In the genomic region with DNA sequence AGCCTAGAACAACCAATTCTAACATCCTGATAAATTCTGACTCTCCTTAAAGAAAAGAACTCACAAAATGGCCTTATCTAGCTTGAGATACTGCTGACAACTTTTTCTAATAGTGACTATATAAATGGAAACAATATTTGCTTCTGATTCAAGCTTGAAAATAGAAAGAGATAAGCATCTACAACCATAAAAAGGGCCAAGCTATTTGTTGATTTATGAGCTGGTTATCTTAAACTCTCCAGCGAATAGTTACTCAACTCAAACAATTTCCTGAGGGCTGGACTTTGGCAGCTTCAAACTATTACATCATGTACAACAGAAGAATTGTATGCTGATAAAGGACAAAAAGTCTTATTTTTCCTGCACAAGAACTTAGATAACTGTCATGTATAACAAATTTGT, we compare ENCODE assay signal across 1 cellular context.
A peak's percentile ranks its signal among the peaks of the same experiment; 100 is the strongest.
TF ChIP-seq lines count a peak whose summit lies in the region.

No MANE protein-coding gene starts in this region.

TF ChIP-seq in HepG2, 621 proteins besides CTCF, POLR2A, EP300 and RAD21 (continued from another document and continues in another):
- 0 out of 2 replicates have a peak, but pooled peaks have one; percentile 23 for TF ChIP-seq ZNF710 (CRISPR knock-in tag; IDR thresholded peaks at IDR 0.05; ENCODE audit: borderline replicate concordance)
- no peak for TF ChIP-seq ZNF367 (CRISPR knock-in tag; IDR thresholded peaks at IDR 0.05; ENCODE audit: borderline replicate concordance)
- TF ChIP-seq GPN1 (CRISPR knock-in tag; IDR thresholded peaks at IDR 0.05; ENCODE audit: borderline replicate concordance) = no peak
- TF ChIP-seq ZNF713 (CRISPR knock-in tag; IDR thresholded peaks at IDR 0.05) = no peak
- TF ChIP-seq, protein P1, sequence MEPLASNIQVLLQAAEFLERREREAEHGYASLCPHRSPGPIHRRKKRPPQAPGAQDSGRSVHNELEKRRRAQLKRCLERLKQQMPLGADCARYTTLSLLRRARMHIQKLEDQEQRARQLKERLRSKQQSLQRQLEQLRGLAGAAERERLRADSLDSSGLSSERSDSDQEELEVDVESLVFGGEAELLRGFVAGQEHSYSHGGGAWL (CRISPR knock-in tag; IDR thresholded peaks at IDR 0.05) = no peak
- no peak for TF ChIP-seq PHB2 (IDR thresholded peaks at IDR 0.05; ENCODE audit: partially characterized antibody)
- TF ChIP-seq RFXAP (CRISPR knock-in tag; IDR thresholded peaks at IDR 0.05; ENCODE audit: borderline replicate concordance) = no peak
- no peak for TF ChIP-seq HNRNPLL (IDR thresholded peaks at IDR 0.05; ENCODE audit: low read depth, low read length, poor library complexity, severe bottlenecking)
- no peak for TF ChIP-seq PAF1 (CRISPR knock-in tag; IDR thresholded peaks at IDR 0.05)
- peak; percentile 49 for TF ChIP-seq ASH2L (IDR thresholded peaks at IDR 0.05; ENCODE audit: insufficient read length, low read depth, low read length)
- TF ChIP-seq ZNF230 (CRISPR knock-in tag; IDR thresholded peaks at IDR 0.05) = no peak
- no peak for TF ChIP-seq ZNF737 (CRISPR knock-in tag; IDR thresholded peaks at IDR 0.05; ENCODE audit: borderline replicate concordance)
- TF ChIP-seq, protein P2, sequence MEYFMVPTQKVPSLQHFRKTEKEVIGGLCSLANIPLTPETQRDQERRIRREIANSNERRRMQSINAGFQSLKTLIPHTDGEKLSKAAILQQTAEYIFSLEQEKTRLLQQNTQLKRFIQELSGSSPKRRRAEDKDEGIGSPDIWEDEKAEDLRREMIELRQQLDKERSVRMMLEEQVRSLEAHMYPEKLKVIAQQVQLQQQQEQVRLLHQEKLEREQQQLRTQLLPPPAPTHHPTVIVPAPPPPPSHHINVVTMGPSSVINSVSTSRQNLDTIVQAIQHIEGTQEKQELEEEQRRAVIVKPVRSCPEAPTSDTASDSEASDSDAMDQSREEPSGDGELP (IDR thresholded peaks at IDR 0.05; ENCODE audit: borderline replicate concordance, low read depth) = no peak
- no peak for TF ChIP-seq KMT2A (CRISPR knock-in tag; IDR thresholded peaks at IDR 0.05)
- TF ChIP-seq REST (IDR thresholded peaks at IDR 0.05; ENCODE audit: borderline replicate concordance in 1 of 2, low read depth in 1 of 2, low read length in 2 of 2) = no peak
- TF ChIP-seq ZNF550 (CRISPR knock-in tag; IDR thresholded peaks at IDR 0.05; ENCODE audit: borderline replicate concordance) = no peak
- TF ChIP-seq, protein P3, sequence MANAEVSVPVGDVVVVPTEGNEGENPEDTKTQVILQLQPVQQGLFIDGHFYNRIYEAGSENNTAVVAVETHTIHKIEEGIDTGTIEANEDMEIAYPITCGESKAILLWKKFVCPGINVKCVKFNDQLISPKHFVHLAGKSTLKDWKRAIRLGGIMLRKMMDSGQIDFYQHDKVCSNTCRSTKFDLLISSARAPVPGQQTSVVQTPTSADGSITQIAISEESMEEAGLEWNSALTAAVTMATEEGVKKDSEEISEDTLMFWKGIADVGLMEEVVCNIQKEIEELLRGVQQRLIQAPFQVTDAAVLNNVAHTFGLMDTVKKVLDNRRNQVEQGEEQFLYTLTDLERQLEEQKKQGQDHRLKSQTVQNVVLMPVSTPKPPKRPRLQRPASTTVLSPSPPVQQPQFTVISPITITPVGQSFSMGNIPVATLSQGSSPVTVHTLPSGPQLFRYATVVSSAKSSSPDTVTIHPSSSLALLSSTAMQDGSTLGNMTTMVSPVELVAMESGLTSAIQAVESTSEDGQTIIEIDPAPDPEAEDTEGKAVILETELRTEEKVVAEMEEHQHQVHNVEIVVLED (CRISPR knock-in tag; IDR thresholded peaks at IDR 0.05; ENCODE audit: borderline replicate concordance) = no peak
- TF ChIP-seq ZNF34 (CRISPR knock-in tag; IDR thresholded peaks at IDR 0.05; ENCODE audit: borderline replicate concordance) = no peak
- TF ChIP-seq, protein P4, sequence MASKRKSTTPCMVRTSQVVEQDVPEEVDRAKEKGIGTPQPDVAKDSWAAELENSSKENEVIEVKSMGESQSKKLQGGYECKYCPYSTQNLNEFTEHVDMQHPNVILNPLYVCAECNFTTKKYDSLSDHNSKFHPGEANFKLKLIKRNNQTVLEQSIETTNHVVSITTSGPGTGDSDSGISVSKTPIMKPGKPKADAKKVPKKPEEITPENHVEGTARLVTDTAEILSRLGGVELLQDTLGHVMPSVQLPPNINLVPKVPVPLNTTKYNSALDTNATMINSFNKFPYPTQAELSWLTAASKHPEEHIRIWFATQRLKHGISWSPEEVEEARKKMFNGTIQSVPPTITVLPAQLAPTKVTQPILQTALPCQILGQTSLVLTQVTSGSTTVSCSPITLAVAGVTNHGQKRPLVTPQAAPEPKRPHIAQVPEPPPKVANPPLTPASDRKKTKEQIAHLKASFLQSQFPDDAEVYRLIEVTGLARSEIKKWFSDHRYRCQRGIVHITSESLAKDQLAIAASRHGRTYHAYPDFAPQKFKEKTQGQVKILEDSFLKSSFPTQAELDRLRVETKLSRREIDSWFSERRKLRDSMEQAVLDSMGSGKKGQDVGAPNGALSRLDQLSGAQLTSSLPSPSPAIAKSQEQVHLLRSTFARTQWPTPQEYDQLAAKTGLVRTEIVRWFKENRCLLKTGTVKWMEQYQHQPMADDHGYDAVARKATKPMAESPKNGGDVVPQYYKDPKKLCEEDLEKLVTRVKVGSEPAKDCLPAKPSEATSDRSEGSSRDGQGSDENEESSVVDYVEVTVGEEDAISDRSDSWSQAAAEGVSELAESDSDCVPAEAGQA (IDR thresholded peaks at IDR 0.05; ENCODE audit: low read depth) = no peak
- TF ChIP-seq, protein P4 (CRISPR knock-in tag; IDR thresholded peaks at IDR 0.05; ENCODE audit: borderline replicate concordance) = no peak
- no peak for TF ChIP-seq ZNF879 (CRISPR knock-in tag; IDR thresholded peaks at IDR 0.05)
- no peak for TF ChIP-seq PAWR (CRISPR knock-in tag; IDR thresholded peaks at IDR 0.05; ENCODE audit: borderline replicate concordance)
- TF ChIP-seq MED8 (CRISPR knock-in tag; IDR thresholded peaks at IDR 0.05; ENCODE audit: insufficient replicate concordance) = no peak
- TF ChIP-seq, protein P5, sequence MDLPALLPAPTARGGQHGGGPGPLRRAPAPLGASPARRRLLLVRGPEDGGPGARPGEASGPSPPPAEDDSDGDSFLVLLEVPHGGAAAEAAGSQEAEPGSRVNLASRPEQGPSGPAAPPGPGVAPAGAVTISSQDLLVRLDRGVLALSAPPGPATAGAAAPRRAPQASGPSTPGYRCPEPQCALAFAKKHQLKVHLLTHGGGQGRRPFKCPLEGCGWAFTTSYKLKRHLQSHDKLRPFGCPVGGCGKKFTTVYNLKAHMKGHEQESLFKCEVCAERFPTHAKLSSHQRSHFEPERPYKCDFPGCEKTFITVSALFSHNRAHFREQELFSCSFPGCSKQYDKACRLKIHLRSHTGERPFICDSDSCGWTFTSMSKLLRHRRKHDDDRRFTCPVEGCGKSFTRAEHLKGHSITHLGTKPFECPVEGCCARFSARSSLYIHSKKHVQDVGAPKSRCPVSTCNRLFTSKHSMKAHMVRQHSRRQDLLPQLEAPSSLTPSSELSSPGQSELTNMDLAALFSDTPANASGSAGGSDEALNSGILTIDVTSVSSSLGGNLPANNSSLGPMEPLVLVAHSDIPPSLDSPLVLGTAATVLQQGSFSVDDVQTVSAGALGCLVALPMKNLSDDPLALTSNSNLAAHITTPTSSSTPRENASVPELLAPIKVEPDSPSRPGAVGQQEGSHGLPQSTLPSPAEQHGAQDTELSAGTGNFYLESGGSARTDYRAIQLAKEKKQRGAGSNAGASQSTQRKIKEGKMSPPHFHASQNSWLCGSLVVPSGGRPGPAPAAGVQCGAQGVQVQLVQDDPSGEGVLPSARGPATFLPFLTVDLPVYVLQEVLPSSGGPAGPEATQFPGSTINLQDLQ (CRISPR knock-in tag; IDR thresholded peaks at IDR 0.05) = no peak
- no peak for TF ChIP-seq SIN3A (IDR thresholded peaks at IDR 0.05; ENCODE audit: borderline replicate concordance, low read depth, low read length)
- TF ChIP-seq ARID2 (CRISPR knock-in tag; IDR thresholded peaks at IDR 0.05; ENCODE audit: borderline replicate concordance) = no peak
- TF ChIP-seq NR2C2 (CRISPR knock-in tag; IDR thresholded peaks at IDR 0.05; ENCODE audit: borderline replicate concordance) = no peak
- TF ChIP-seq, protein P6, sequence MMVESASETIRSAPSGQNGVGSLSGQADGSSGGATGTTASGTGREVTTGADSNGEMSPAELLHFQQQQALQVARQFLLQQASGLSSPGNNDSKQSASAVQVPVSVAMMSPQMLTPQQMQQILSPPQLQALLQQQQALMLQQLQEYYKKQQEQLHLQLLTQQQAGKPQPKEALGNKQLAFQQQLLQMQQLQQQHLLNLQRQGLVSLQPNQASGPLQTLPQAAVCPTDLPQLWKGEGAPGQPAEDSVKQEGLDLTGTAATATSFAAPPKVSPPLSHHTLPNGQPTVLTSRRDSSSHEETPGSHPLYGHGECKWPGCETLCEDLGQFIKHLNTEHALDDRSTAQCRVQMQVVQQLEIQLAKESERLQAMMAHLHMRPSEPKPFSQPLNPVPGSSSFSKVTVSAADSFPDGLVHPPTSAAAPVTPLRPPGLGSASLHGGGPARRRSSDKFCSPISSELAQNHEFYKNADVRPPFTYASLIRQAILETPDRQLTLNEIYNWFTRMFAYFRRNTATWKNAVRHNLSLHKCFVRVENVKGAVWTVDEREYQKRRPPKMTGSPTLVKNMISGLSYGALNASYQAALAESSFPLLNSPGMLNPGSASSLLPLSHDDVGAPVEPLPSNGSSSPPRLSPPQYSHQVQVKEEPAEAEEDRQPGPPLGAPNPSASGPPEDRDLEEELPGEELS (CRISPR knock-in tag; IDR thresholded peaks at IDR 0.05) = peak; percentile 79
- TF ChIP-seq, protein P7, sequence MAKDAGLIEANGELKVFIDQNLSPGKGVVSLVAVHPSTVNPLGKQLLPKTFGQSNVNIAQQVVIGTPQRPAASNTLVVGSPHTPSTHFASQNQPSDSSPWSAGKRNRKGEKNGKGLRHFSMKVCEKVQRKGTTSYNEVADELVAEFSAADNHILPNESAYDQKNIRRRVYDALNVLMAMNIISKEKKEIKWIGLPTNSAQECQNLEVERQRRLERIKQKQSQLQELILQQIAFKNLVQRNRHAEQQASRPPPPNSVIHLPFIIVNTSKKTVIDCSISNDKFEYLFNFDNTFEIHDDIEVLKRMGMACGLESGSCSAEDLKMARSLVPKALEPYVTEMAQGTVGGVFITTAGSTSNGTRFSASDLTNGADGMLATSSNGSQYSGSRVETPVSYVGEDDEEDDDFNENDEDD (CRISPR knock-in tag; IDR thresholded peaks at IDR 0.05; ENCODE audit: borderline replicate concordance) = no peak
- no peak for TF ChIP-seq KLF11 (CRISPR knock-in tag; IDR thresholded peaks at IDR 0.05)
- TF ChIP-seq ZNF17 (CRISPR knock-in tag; IDR thresholded peaks at IDR 0.05) = no peak
- no peak for TF ChIP-seq ZNF562 (CRISPR knock-in tag; IDR thresholded peaks at IDR 0.05; ENCODE audit: borderline replicate concordance)
- TF ChIP-seq ATF7-NPFF (CRISPR knock-in tag; IDR thresholded peaks at IDR 0.05; ENCODE audit: low read depth) = no peak
- TF ChIP-seq ERF (CRISPR knock-in tag; IDR thresholded peaks at IDR 0.05) = peak; percentile 56; the same call in 1 of the 2 replicates
- no peak for TF ChIP-seq ARNTL (CRISPR knock-in tag; IDR thresholded peaks at IDR 0.05)
- no peak for TF ChIP-seq SATB2 (CRISPR knock-in tag; IDR thresholded peaks at IDR 0.05)
- TF ChIP-seq MZF1 (CRISPR knock-in tag; IDR thresholded peaks at IDR 0.05; ENCODE audit: borderline replicate concordance) = no peak
- no peak for TF ChIP-seq ZFP90 (CRISPR knock-in tag; IDR thresholded peaks at IDR 0.05; ENCODE audit: borderline replicate concordance)
- no peak for TF ChIP-seq RFX1 (IDR thresholded peaks at IDR 0.05)
